ENCODE assay signal across 24 cellular contexts in the genomic region with DNA sequence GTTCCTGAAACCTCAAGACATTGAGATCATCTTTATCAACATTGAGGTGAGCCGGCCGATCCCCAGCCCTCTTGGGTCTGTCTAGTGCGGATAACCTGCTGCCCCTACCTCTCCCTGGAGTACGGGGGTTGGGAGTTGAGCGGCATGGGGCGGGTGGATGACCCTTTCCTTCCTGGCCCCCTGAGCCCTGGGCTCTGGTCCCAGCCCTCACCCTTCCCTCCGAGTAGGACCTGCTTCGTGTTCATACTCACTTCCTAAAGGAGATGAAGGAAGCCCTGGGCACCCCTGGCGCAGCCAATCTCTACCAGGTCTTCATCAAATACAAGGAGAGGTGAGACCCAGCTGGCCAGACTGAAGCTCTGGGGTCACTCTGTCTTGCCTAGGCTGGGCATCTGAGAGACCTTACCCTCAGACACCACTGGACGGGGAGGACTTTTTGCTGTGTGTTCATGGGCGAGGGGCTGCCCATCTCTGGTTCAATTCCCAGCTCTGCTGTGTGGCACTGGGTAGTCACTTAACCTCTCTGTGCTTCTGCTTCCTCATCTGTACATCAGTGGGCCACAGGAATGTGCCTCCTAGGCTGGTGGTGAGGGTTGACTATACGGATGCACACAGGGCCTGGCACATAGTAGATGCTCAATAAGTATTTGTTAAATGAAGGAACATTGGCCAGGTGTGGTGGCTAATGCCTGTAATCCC. TPM values are rescaled to one million over a fixed set of nuclear protein-coding genes. Genes with fewer than 3 reads are reported as not detected.
A peak's percentile ranks its signal among the peaks of the same experiment; 100 is the strongest.
DNase-seq lines count a peak whose midpoint lies in the region; ATAC-seq and TF ChIP-seq lines count a peak whose summit lies in the region.
"Had no signal": no experiment of that assay in that cellular context is flagged by ENCODE, and none has a peak within 500 bp of the region (broad histone marks: within the 10 kb centered on the region; RNA-seq: fewer than 3 reads in every experiment).

No MANE protein-coding gene starts in this region.

- peak; percentile 48 for DNase-seq in activated effector memory CD4-positive, alpha-beta T cell treated with anti-CD3 and anti-CD28 coated beads, Interleukin-2, amount 50 U/mL, for 16 hours
- no peak for DNase-seq in activated effector memory CD4-positive, alpha-beta T cell treated with Interleukin-2 at 50 U/mL for 16 hours
- no peak for DNase-seq in CD8-positive, alpha-beta T cell
- DNase-seq in chondrocyte (ENCODE audit: low spot score): peak; percentile 55
- no peak for DNase-seq in stimulated activated effector memory CD8-positive, alpha-beta T cell treated with anti-CD3 and anti-CD28 coated beads, Interleukin-12 subunit alpha, Interleukin-12 subunit beta, amount 100 ng/mL, for 72 hours (ENCODE audit: low spot score in 2 of 2)
- DNase-seq in NK-92 treated with Interleukin-12 subunit alpha and Interleukin-12 subunit beta, amount 100 ng/mL, for 24 hours (lab: John Stamatoyannopoulos, UW): no peak
- DNase-seq: BE2C, Caco-2, DMS 273 treated with DMSO at 0.1 percent for 48 hours, DMS79 treated with DMSO at 0.1 percent for 48 hours, GM23248, H9, NCI-H1092 treated with DMSO at 0.1 percent for 48 hours, NCI-H1436 treated with DMSO at 0.1 percent for 48 hours, NCI-H2029 treated with DMSO at 0.1 percent for 48 hours, NCI-H226, NCI-H524, NCI-H774, SIG-M5 had no signal

- H3K9me3 Mint-ChIP-seq in CD8-positive, alpha-beta T cell: no peaks in the 10 kb centered on the region
- peaks cover 7% of the 10 kb centered on the region for H3K9me3 Mint-ChIP-seq in chondrocyte (ENCODE audit: low read depth)
- no peaks in the 10 kb centered on the region for H3K9me3 Mint-ChIP-seq in stimulated activated effector memory CD8-positive, alpha-beta T cell treated with anti-CD3 and anti-CD28 coated beads, Interleukin-12 subunit alpha, Interleukin-12 subunit beta, amount 100 ng/mL, for 72 hours

- peak overlapping the region; percentile 22 for H3K27ac Mint-ChIP-seq in CD8-positive, alpha-beta T cell
- H3K27ac Mint-ChIP-seq in chondrocyte (ENCODE audit: unreplicated experiment): no peak overlapping the region
- peak overlapping the region; percentile 26 for H3K27ac Mint-ChIP-seq in stimulated activated effector memory CD8-positive, alpha-beta T cell treated with anti-CD3 and anti-CD28 coated beads, Interleukin-12 subunit alpha, Interleukin-12 subunit beta, amount 100 ng/mL, for 72 hours
- H3K27ac Mint-ChIP-seq: H9 had no signal

- no peak for ATAC-seq in CD8-positive, alpha-beta T cell
- no peak for ATAC-seq in stimulated activated effector memory CD8-positive, alpha-beta T cell treated with anti-CD3 and anti-CD28 coated beads, Interleukin-12 subunit alpha, Interleukin-12 subunit beta, amount 100 ng/mL, for 72 hours
- no peak for ATAC-seq in GM18868 (IDR thresholded peaks at IDR 0.05; ENCODE audit: unreplicated experiment)
- ATAC-seq: GM12878, Panc1 had no signal

- H3K4me3 ChIP-seq in CD8-positive, alpha-beta T cell (ENCODE audit: low read depth, low read length): no peak overlapping the region
- H3K4me3 ChIP-seq: GM12878, GM23248 had no signal

- no peak for TF ChIP-seq CTCF in CD8-positive, alpha-beta T cell (IDR thresholded peaks at IDR 0.05)
- no peak for TF ChIP-seq CTCF in chondrocyte (IDR thresholded peaks at IDR 0.05)

- peaks cover 4% of the 10 kb centered on the region for H3K4me1 Mint-ChIP-seq in CD8-positive, alpha-beta T cell (ENCODE audit: low read depth)
- no peaks in the 10 kb centered on the region for H3K4me1 Mint-ChIP-seq in chondrocyte (ENCODE audit: low read depth)
- H3K4me1 Mint-ChIP-seq in stimulated activated effector memory CD8-positive, alpha-beta T cell treated with anti-CD3 and anti-CD28 coated beads, Interleukin-12 subunit alpha, Interleukin-12 subunit beta, amount 100 ng/mL, for 72 hours: peaks cover 32% of the 10 kb centered on the region

- H3K9me3 ChIP-seq in CD8-positive, alpha-beta T cell (ENCODE audit: low read length): no peaks in the 10 kb centered on the region

- CTCF ChIA-PET in CD8-positive, alpha-beta T cell (lab: Charles Lee): interaction anchor here (0.6 kb wide), 1 partner anchor 752 kb away, joined by 3 read pairs; no protein-coding TSS in a partner anchor

- POLR2A ChIA-PET in CD8-positive, alpha-beta T cell (lab: Charles Lee): interaction anchor here (0.7 kb wide), 1 partner anchor 11 kb away, joined by 3 read pairs; no protein-coding TSS in a partner anchor

- H3K27ac ChIP-seq in CD8-positive, alpha-beta T cell (ENCODE audit: low read depth, low read length): no peak overlapping the region
- H3K27ac ChIP-seq: GM23248, HL-60, KMS-11 had no signal

- peaks cover 78% of the 10 kb centered on the region for H3K36me3 Mint-ChIP-seq in CD8-positive, alpha-beta T cell
- H3K36me3 Mint-ChIP-seq in chondrocyte (ENCODE audit: low read depth): no peaks in the 10 kb centered on the region
- H3K36me3 Mint-ChIP-seq in stimulated activated effector memory CD8-positive, alpha-beta T cell treated with anti-CD3 and anti-CD28 coated beads, Interleukin-12 subunit alpha, Interleukin-12 subunit beta, amount 100 ng/mL, for 72 hours: peaks cover 92% of the 10 kb centered on the region

- no peaks in the 10 kb centered on the region for H3K27me3 Mint-ChIP-seq in CD8-positive, alpha-beta T cell (ENCODE audit: low read depth)
- H3K27me3 Mint-ChIP-seq in chondrocyte (ENCODE audit: low read depth): peaks cover 3% of the 10 kb centered on the region

- H3K27me3 ChIP-seq in CD8-positive, alpha-beta T cell (ENCODE audit: insufficient read depth, low read length): no peaks in the 10 kb centered on the region
- H3K27me3 ChIP-seq: BE2C had no signal

- peaks cover 77% of the 10 kb centered on the region for H3K36me3 ChIP-seq in CD8-positive, alpha-beta T cell (ENCODE audit: insufficient read depth, low read length)
- H3K36me3 ChIP-seq: BE2C had no signal

- H3K4me3 Mint-ChIP-seq in CD8-positive, alpha-beta T cell: no peak overlapping the region
- H3K4me3 Mint-ChIP-seq in chondrocyte (ENCODE audit: unreplicated experiment): no peak overlapping the region
- no peak overlapping the region for H3K4me3 Mint-ChIP-seq in stimulated activated effector memory CD8-positive, alpha-beta T cell treated with anti-CD3 and anti-CD28 coated beads, Interleukin-12 subunit alpha, Interleukin-12 subunit beta, amount 100 ng/mL, for 72 hours
- H3K4me3 Mint-ChIP-seq: H9 had no signal

- intact Hi-C loops in CD8-positive, alpha-beta T cell (cut with DNase I, micrococcal nuclease): no loop called here

- H3K4me1 ChIP-seq in CD8-positive, alpha-beta T cell (ENCODE audit: insufficient read depth, low read length): no peaks in the 10 kb centered on the region
- H3K4me1 ChIP-seq: BE2C, Caco-2 had no signal

RNA-seq across cellular contexts. Expression of a gene that starts 52.7 kb away (rescaled TPM):
- total RNA-seq in CD8-positive, alpha-beta T cell: 10 to 100 TPM; 68.3 to 75.5 TPM
- total RNA-seq in chondrocyte: not detected in 3 replicates
- total RNA-seq: Caco-2, GM23248 had no signal

RNA-seq across cellular contexts. Expression of a gene that starts 58.0 kb away (rescaled TPM):
- 10 to 100 TPM; 33.5 to 38.8 TPM for total RNA-seq in CD8-positive, alpha-beta T cell
- total RNA-seq in chondrocyte: 0.41 to 0.52 TPM in 2 of 3 replicates, not detected in the other
- total RNA-seq: GM23248 had no signal

Comparison
In these comparisons a context has a peak if more than half of its experiments do, and no peak if none do; other contexts are left out.
1. DNase-seq: peak in activated effector memory CD4-positive, alpha-beta T cell treated with anti-CD3 and anti-CD28 coated beads, Interleukin-2, amount 50 U/mL, for 16 hours (single experiment) and chondrocyte (single experiment); none in activated effector memory CD4-positive, alpha-beta T cell treated with Interleukin-2 at 50 U/mL for 16 hours (single experiment), CD8-positive, alpha-beta T cell (0 of 7), stimulated activated effector memory CD8-positive, alpha-beta T cell treated with anti-CD3 and anti-CD28 coated beads, Interleukin-12 subunit alpha, Interleukin-12 subunit beta, amount 100 ng/mL, for 72 hours (0 of 2) and NK-92 treated with Interleukin-12 subunit alpha and Interleukin-12 subunit beta, amount 100 ng/mL, for 24 hours (single experiment).
2. RNA of a gene that starts 52.7 kb away (total RNA-seq): 68.3 to 75.5 TPM in CD8-positive, alpha-beta T cell; not detected in chondrocyte; every median in the first group is over 10 times any median in the second.
3. RNA of a gene that starts 58.0 kb away (total RNA-seq): 33.5 to 38.8 TPM in CD8-positive, alpha-beta T cell; 0.41 to 0.52 TPM in chondrocyte; every median in the first group is over 10 times any median in the second.